ENCODE assay signal across 8 cellular contexts in the genomic region with DNA sequence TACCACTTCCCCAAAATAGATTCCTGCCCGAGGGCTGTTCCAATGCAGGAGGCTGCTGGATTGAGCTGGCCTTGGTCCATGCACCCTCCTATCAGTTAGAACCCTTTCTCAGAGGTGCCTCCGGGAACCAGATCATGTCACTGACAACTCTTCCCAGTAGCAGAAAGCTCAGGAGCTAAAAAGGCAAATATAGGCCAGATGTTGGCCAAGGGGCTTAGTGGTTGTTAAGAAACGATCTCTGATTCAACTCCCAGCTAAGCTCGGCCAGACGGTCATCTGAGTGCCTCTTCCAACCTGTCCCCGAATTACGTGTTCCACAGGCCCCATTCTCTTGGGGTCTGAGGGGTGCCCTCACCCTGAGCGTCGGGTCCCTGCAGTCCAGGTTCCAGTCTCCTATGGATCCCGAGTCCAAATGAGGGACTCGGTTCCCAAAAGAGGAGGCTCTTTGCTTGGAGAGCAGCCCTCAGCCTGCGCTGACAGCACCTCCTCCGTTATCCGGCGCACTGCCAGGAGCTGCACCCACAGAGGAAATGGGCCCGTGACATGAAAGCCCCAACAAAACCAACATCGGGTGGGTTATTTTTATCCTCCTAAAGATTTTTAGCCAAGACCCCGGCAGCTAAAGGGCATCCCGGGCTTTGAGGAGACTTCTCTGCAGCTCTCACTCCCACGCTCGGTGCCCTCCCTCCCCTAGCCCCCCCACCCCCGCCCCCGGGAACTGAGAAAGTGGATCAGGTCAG.
A peak's percentile ranks its signal among the peaks of the same experiment; 100 is the strongest.
DNase-seq lines count a peak whose midpoint lies in the region; ATAC-seq, FAIRE-seq and TF ChIP-seq lines count a peak whose summit lies in the region.

No MANE protein-coding gene starts in this region.

- H3K27ac ChIP-seq in SU-DHL-6 (ENCODE audit: low read depth, low read length) = peak overlapping the region; percentile 88
- H3K27ac ChIP-seq in K562 (ENCODE audit: extremely low read depth, low read depth, low read length) = no peak overlapping the region

- no peaks in the 10 kb centered on the region for H4K20me1 ChIP-seq in SU-DHL-6 (ENCODE audit: low read depth, low read length)
- no peaks in the 10 kb centered on the region for H4K20me1 ChIP-seq in K562 (replicated peaks; ENCODE audit: control insufficient read depth, insufficient read depth, low read length)

- H3K36me3 ChIP-seq in SU-DHL-6 (ENCODE audit: low read length) (no peaks in the 10 kb centered on the region), K562 (ENCODE audit: control insufficient read depth, insufficient read depth, low read length) (no peaks in the 10 kb centered on the region)

- no TSS peak for BruUV-seq in K562 (replicated peaks; lab: Mats Ljungman, UMichigan)

- intact Hi-C loops in K562 (cut with micrococcal nuclease) = no loop called here

- H3K9me3 ChIP-seq in SU-DHL-6 (ENCODE audit: insufficient read depth, low read length) = no peaks in the 10 kb centered on the region
- H3K9me3 ChIP-seq in K562 (replicated peaks; ENCODE audit: control insufficient read depth, insufficient read depth, low read depth, low read length) = no peaks in the 10 kb centered on the region

- H3K4me2 ChIP-seq in SU-DHL-6 (ENCODE audit: low read depth, low read length, poor library complexity, severe bottlenecking) (peak overlapping the region; percentile 74), K562 (ENCODE audit: insufficient read depth, low read length) (no peak overlapping the region)

- POLR2A ChIA-PET in K562 (lab: Yijun Ruan, JAX) = interaction anchor here (0.6 to 2.7 kb wide), 7 partner anchors 9 to 107 kb away, joined by 3 to 10 read pairs (median 4); a partner anchor contains a TSS

- CTCF ChIA-PET in K562 (lab: Yijun Ruan, JAX; ENCODE audit: low intra/inter-chr PET ratio) = no interaction called here

- H3K4me1 ChIP-seq in K562 (replicated peaks in 1 of 2; ENCODE audit: control insufficient read depth in 2 of 2, insufficient read depth in 2 of 2, low read length in 2 of 2) = peaks cover 6 to 13% of the 10 kb centered on the region in 2 experiments; a peak in 1 of 5 replicates

- no peak for TF ChIP-seq POLR2A in K562 (conservative IDR thresholded peaks at IDR 0.05)

- TF ChIP-seq RAD21 in K562 (CRISPR knock-in tag; conservative IDR thresholded peaks at IDR 0.05 in 1 of 2, IDR thresholded peaks at IDR 0.05 in 1 of 2) = no peak

- in situ Hi-C loops in K562 (cut with MboI) = no loop called here

- DNase-seq in K562 (ENCODE audit: extremely low read depth in 1 of 4, low spot score in 3 of 4) (no peak), pons (ENCODE audit: low spot score) (peak; percentile 26), AG20443 (ENCODE audit: low spot score) (no peak), COR-L47 (lab: John Stamatoyannopoulos, UW) (no peak), DMS153 (lab: John Stamatoyannopoulos, UW) (no peak), NCI-H2196 treated with DMSO at 0.1 percent for 48 hours (lab: John Stamatoyannopoulos, UW; ENCODE audit: unreplicated experiment) (no peak)

- H3K9me2 ChIP-seq in SU-DHL-6 (replicated peaks; ENCODE audit: insufficient read depth, low read length) = no peaks in the 10 kb centered on the region

- H3F3A ChIP-seq in SU-DHL-6 (ENCODE audit: insufficient read depth) = peaks cover 31% of the 10 kb centered on the region

- no peaks in the 10 kb centered on the region for H3K79me2 ChIP-seq in SU-DHL-6 (ENCODE audit: insufficient read depth, low read length)
- no peaks in the 10 kb centered on the region for H3K79me2 ChIP-seq in K562 (ENCODE audit: control insufficient read depth, insufficient read depth, low read length)

- TF ChIP-seq CTCF in SU-DHL-6 (IDR thresholded peaks at IDR 0.05; ENCODE audit: insufficient read depth, low read length, poor library complexity, severe bottlenecking) = no peak
- TF ChIP-seq CTCF in K562 (IDR thresholded peaks at IDR 0.05 in 2 of 3, conservative IDR thresholded peaks at IDR 0.05 in 1 of 3; ENCODE audit: insufficient read depth in 2 of 3, low read depth in 1 of 3, low read length in 3 of 3) = no peak

- H3K4me3 ChIP-seq in SU-DHL-6 (ENCODE audit: insufficient read depth, low read length, poor library complexity, severe bottlenecking) (peak overlapping the region; percentile 32), K562 (no peak overlapping the region)

- 25% methylated on average over 15 of the region's 23 CpGs for WGBS in K562 (ENCODE audit: insufficient coverage, low coverage, missing lambda C conversion rate)

- FAIRE-seq in K562 (lab: Jason Lieb, UNC) = no peak

- no peaks in the 10 kb centered on the region for H3K9me1 ChIP-seq in K562 (ENCODE audit: control insufficient read depth, insufficient read depth, low read length)

- H3K9ac ChIP-seq in SU-DHL-6 (ENCODE audit: low read length) (peak overlapping the region; percentile 47), K562 (ENCODE audit: insufficient read depth in 1 of 2, low read depth in 2 of 2, low read length in 2 of 2) (no peak overlapping the region; a peak in 1 of 4 replicates)

- ATAC-seq in GM19395 (IDR thresholded peaks at IDR 0.05; ENCODE audit: unreplicated experiment) (peak; percentile 18), K562 (no peak)

- no peak overlapping the region for H2AFZ ChIP-seq in SU-DHL-6 (ENCODE audit: low read depth, low read length, severe bottlenecking)
- no peak overlapping the region for H2AFZ ChIP-seq in K562 (ENCODE audit: low read depth, low read length)

- H3K27me3 ChIP-seq in SU-DHL-6 (ENCODE audit: low read length) (no peaks in the 10 kb centered on the region), K562 (ENCODE audit: control insufficient read depth in 2 of 2, insufficient read depth in 2 of 2, low read length in 2 of 2) (peaks cover 8 to 76% of the 10 kb centered on the region in 2 experiments; a peak in 4 of 5 replicates)

- no peak for TF ChIP-seq EP300 in K562 (IDR thresholded peaks at IDR 0.05; ENCODE audit: low read length)

TF ChIP-seq in K562, 482 proteins besides CTCF, POLR2A, EP300 and RAD21:
- TF ChIP-seq ZNF584 (CRISPR knock-in tag; IDR thresholded peaks at IDR 0.05; ENCODE audit: low read depth) (no peak), SPI1 (IDR thresholded peaks at IDR 0.05; ENCODE audit: borderline replicate concordance, low read depth, low read length) (peak; percentile 49; the same call in 1 of the 2 replicates)
